ENCODE assay signal across 13 cellular contexts in the genomic region with DNA sequence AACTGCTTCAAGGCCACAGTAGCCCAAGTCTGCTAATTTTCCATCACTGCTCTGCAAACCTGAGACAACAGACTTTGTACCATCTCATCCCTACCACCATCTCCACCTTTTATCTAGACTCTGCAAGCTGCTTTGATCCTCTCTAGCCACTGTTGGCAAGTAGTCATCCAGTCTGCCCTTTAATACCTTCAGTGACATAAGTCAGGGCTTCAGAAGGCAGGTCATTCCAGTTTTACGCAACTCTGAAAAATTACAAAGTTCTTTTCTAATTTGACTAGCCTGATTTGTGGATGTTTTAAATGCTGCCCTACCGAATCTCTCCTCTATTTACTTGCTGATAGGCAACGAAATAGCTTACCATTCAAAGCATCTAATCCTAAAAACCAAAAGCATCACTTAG. TPM values are rescaled to one million over a fixed set of nuclear protein-coding genes. Genes with fewer than 3 reads are reported as not detected.
DNase-seq lines count a peak whose midpoint lies in the region; ATAC-seq and TF ChIP-seq lines count a peak whose summit lies in the region.
"Had no signal": no experiment of that assay in that cellular context is flagged by ENCODE, and none has a peak within 500 bp of the region (broad histone marks: within the 10 kb centered on the region; RNA-seq: fewer than 3 reads in every experiment).

No MANE protein-coding gene starts in this region.

- WGBS in HUES64, result 84% methylated on average over 3 of the region's 3 CpGs
- WGBS in mesendoderm (ENCODE audit: extremely low coverage, insufficient coverage, low lambda C conversion rate), result no CpG with 5 or more reads among the region's 3 CpGs

- no peak overlapping the region for H2BK5ac ChIP-seq in mesendoderm (ENCODE audit: low read length)

- peaks cover 29% of the 10 kb centered on the region for H3K4me1 ChIP-seq in HUES64 (ENCODE audit: insufficient read depth, low read length)
- peaks cover 3% of the 10 kb centered on the region for H3K4me1 ChIP-seq in mesendoderm (ENCODE audit: control insufficient read depth, low read depth, low read length)
- H3K4me1 ChIP-seq in tibial artery, result peaks cover 0 to 76% (median 26%) of the 10 kb centered on the region in 4 donors

- DNase-seq in choroid plexus epithelial cell (ENCODE audit: low read depth) (no peak), mesendoderm (no peak), tibial artery (no peak), NCI-H226 (no peak), progenitor cell of endocrine pancreas (ENCODE audit: low spot score, unreplicated experiment) (no peak)
- DNase-seq: activated CD4-positive, CD25-positive, alpha-beta regulatory T cell treated with anti-CD3 and anti-CD28 coated beads, Interleukin-2, amount 50 U/mL, for 72 hours; cortex of kidney; DND-41; NCI-H748 treated with DMSO at 0.1 percent for 48 hours; spleen had no signal

- peak overlapping the region; percentile 6 for H3K4me2 ChIP-seq in mesendoderm (ENCODE audit: low read length)

- no peak overlapping the region for H3K4ac ChIP-seq in mesendoderm (ENCODE audit: low read depth, low read length)

- TF ChIP-seq CTCF in choroid plexus epithelial cell (conservative IDR thresholded peaks at IDR 0.05; ENCODE audit: low read depth, low read length) (no peak), tibial artery (IDR thresholded peaks at IDR 0.05) (no peak), progenitor cell of endocrine pancreas (IDR thresholded peaks at IDR 0.05; ENCODE audit: unreplicated experiment) (no peak)

- H2BK15ac ChIP-seq in mesendoderm (replicated peaks; ENCODE audit: low read depth), result no peak overlapping the region

- intact Hi-C loops in tibial artery (cut with DNase I; ENCODE audit: low total_unique reads), result loop anchor here (5.0 to 10.0 kb wide), 2 partner anchors 41 to 63 kb away; no protein-coding TSS in a partner anchor

- peaks cover 36% of the 10 kb centered on the region for H3K4me1 Mint-ChIP-seq in progenitor cell of endocrine pancreas (ENCODE audit: low read depth)

- peak overlapping the region; percentile 8 for H3K56ac ChIP-seq in mesendoderm (ENCODE audit: low read length)

- no peaks in the 10 kb centered on the region for H3K79me1 ChIP-seq in mesendoderm (ENCODE audit: low read length)

- H3K36me3 ChIP-seq in HUES64 (ENCODE audit: insufficient read depth, low read length) (peaks cover 25% of the 10 kb centered on the region), mesendoderm (ENCODE audit: control insufficient read depth, insufficient read depth, low read length) (no peaks in the 10 kb centered on the region), tibial artery (no peaks in the 10 kb centered on the region)

- H2BK120ac ChIP-seq in mesendoderm (ENCODE audit: low read depth, low read length), result no peak overlapping the region

- no peaks in the 10 kb centered on the region for H3K9me3 Mint-ChIP-seq in progenitor cell of endocrine pancreas (ENCODE audit: low read depth)
- H3K9me3 Mint-ChIP-seq: memory B cell had no signal

- no peak overlapping the region for H3K18ac ChIP-seq in mesendoderm (ENCODE audit: low read length)

- H3K9ac ChIP-seq in HUES64 (ENCODE audit: low read depth, low read length) (peak overlapping the region; percentile 9; the same call in 1 of the 2 replicates), mesendoderm (ENCODE audit: low read length) (peak overlapping the region; percentile 44)

- H3K79me2 ChIP-seq in mesendoderm (ENCODE audit: control insufficient read depth, insufficient read depth, low read length), result peaks cover 69% of the 10 kb centered on the region

- H3K27me3 ChIP-seq in HUES64 (ENCODE audit: insufficient read depth, low read length) (no peaks in the 10 kb centered on the region), mesendoderm (ENCODE audit: insufficient read depth, low read length, poor library complexity) (no peaks in the 10 kb centered on the region), tibial artery (no peaks in the 10 kb centered on the region)

- no peak overlapping the region for H2AK5ac ChIP-seq in mesendoderm (ENCODE audit: low read length)

- H3K4me3 ChIP-seq in HUES64 (ENCODE audit: low read length) (peak overlapping the region; percentile 80), choroid plexus epithelial cell (ENCODE audit: low read depth, low read length) (peak overlapping the region; percentile 79), mesendoderm (ENCODE audit: low read length) (no peak overlapping the region), tibial artery (peak overlapping the region; percentile 85 to 90)

- no peaks in the 10 kb centered on the region for H3K27me3 Mint-ChIP-seq in progenitor cell of endocrine pancreas

- ATAC-seq in GM21786 (IDR thresholded peaks at IDR 0.05; ENCODE audit: unreplicated experiment), result no peak

- no peaks in the 10 kb centered on the region for H3K9me3 ChIP-seq in HUES64 (ENCODE audit: insufficient read depth, low read depth, low read length)
- H3K9me3 ChIP-seq in tibial artery, result no peaks in the 10 kb centered on the region
- H3K9me3 ChIP-seq: spleen had no signal

- no peak overlapping the region for H3K23ac ChIP-seq in mesendoderm (ENCODE audit: low read length)

- H3K27ac ChIP-seq in HUES64 (ENCODE audit: low read depth, low read length) (no peak overlapping the region), mesendoderm (ENCODE audit: low read depth, low read length) (no peak overlapping the region), tibial artery (peak overlapping the region; percentile 98 to 99)

- H3K4me3 Mint-ChIP-seq in progenitor cell of endocrine pancreas (ENCODE audit: low read depth), result no peak overlapping the region
- H3K4me3 Mint-ChIP-seq: memory B cell had no signal

- no peak overlapping the region for H4K5ac ChIP-seq in mesendoderm (ENCODE audit: low read length)

- H4K8ac ChIP-seq in mesendoderm (ENCODE audit: low read depth, low read length), result no peak overlapping the region

- H3K36me3 Mint-ChIP-seq in progenitor cell of endocrine pancreas (ENCODE audit: insufficient read depth), result peaks cover 5% of the 10 kb centered on the region
- H3K36me3 Mint-ChIP-seq: memory B cell had no signal

- H3K27ac Mint-ChIP-seq in progenitor cell of endocrine pancreas, result no peak overlapping the region
- H3K27ac Mint-ChIP-seq: memory B cell had no signal

RNA-seq across cellular contexts. Expression of a gene that starts 2.8 kb away (rescaled TPM):
- 85.4 TPM for polyA plus RNA-seq in HUES64 (2013, experiment 1 of 2)
- polyA plus RNA-seq in HUES64 (2013, experiment 2 of 2), result 81.6 TPM
- 214 TPM for polyA plus RNA-seq in mesendoderm (2013, experiment 1 of 2)
- 220 TPM for polyA plus RNA-seq in mesendoderm (2013, experiment 2 of 2)
- total RNA-seq in progenitor cell of endocrine pancreas, result 44.4 and 52.8 TPM in 2 replicates

Comparison
In these comparisons a context has a peak if more than half of its experiments do, and no peak if none do; other contexts are left out.
1. H3K27ac ChIP-seq: peak in tibial artery (2 of 2); none in HUES64 (single experiment) and mesendoderm (single experiment).